ENCODE assay signal across 1 cellular context in the genomic region with DNA sequence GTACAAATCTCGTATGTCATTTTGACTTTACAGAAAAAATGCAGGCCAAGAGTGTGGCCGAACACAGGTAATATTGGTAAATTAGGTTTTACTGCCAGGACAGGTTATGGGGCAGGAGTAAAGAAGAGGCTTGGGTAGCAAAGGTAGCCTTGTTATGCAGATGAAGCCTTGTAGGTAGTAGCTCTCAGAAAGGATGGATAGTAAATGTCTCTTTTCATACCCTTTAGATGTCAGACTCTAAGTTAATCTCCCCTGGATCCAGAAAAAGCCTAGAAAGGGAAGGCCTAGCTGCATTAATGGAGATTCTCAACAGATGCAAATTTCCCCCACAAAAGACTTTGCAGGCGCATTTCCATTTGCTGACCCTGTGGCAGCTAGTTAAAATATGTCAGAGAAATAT.
TF ChIP-seq lines count a peak whose summit lies in the region.

No MANE protein-coding gene starts in this region.

TF ChIP-seq in WTC11, 78 proteins besides CTCF, POLR2A, EP300 and RAD21 (continued from another document):
- TF ChIP-seq, protein P1, sequence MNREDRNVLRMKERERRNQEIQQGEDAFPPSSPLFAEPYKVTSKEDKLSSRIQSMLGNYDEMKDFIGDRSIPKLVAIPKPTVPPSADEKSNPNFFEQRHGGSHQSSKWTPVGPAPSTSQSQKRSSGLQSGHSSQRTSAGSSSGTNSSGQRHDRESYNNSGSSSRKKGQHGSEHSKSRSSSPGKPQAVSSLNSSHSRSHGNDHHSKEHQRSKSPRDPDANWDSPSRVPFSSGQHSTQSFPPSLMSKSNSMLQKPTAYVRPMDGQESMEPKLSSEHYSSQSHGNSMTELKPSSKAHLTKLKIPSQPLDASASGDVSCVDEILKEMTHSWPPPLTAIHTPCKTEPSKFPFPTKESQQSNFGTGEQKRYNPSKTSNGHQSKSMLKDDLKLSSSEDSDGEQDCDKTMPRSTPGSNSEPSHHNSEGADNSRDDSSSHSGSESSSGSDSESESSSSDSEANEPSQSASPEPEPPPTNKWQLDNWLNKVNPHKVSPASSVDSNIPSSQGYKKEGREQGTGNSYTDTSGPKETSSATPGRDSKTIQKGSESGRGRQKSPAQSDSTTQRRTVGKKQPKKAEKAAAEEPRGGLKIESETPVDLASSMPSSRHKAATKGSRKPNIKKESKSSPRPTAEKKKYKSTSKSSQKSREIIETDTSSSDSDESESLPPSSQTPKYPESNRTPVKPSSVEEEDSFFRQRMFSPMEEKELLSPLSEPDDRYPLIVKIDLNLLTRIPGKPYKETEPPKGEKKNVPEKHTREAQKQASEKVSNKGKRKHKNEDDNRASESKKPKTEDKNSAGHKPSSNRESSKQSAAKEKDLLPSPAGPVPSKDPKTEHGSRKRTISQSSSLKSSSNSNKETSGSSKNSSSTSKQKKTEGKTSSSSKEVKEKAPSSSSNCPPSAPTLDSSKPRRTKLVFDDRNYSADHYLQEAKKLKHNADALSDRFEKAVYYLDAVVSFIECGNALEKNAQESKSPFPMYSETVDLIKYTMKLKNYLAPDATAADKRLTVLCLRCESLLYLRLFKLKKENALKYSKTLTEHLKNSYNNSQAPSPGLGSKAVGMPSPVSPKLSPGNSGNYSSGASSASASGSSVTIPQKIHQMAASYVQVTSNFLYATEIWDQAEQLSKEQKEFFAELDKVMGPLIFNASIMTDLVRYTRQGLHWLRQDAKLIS (CRISPR knock-in tag; IDR thresholded peaks at IDR 0.05; ENCODE audit: borderline replicate concordance): no peak
- TF ChIP-seq GRHL2 (CRISPR knock-in tag; IDR thresholded peaks at IDR 0.05; ENCODE audit: insufficient replicate concordance, severe bottlenecking) (no peak), NR3C1 (CRISPR knock-in tag; conservative IDR thresholded peaks at IDR 0.05; ENCODE audit: low read depth) (no peak), GABPB1 (CRISPR knock-in tag; IDR thresholded peaks at IDR 0.05) (no peak), KAT7 (CRISPR knock-in tag; IDR thresholded peaks at IDR 0.05; ENCODE audit: borderline replicate concordance) (no peak), TP53 (CRISPR knock-in tag; IDR thresholded peaks at IDR 0.05) (no peak), NFATC4 (CRISPR knock-in tag; IDR thresholded peaks at IDR 0.05) (no peak), EMX1 (CRISPR knock-in tag; IDR thresholded peaks at IDR 0.05) (no peak)
- TF ChIP-seq, protein P2, sequence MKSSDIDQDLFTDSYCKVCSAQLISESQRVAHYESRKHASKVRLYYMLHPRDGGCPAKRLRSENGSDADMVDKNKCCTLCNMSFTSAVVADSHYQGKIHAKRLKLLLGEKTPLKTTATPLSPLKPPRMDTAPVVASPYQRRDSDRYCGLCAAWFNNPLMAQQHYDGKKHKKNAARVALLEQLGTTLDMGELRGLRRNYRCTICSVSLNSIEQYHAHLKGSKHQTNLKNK (CRISPR knock-in tag; IDR thresholded peaks at IDR 0.05): no peak
- TF ChIP-seq, protein P3, sequence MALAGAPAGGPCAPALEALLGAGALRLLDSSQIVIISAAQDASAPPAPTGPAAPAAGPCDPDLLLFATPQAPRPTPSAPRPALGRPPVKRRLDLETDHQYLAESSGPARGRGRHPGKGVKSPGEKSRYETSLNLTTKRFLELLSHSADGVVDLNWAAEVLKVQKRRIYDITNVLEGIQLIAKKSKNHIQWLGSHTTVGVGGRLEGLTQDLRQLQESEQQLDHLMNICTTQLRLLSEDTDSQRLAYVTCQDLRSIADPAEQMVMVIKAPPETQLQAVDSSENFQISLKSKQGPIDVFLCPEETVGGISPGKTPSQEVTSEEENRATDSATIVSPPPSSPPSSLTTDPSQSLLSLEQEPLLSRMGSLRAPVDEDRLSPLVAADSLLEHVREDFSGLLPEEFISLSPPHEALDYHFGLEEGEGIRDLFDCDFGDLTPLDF (CRISPR knock-in tag; IDR thresholded peaks at IDR 0.05): no peak
- TF ChIP-seq, protein P4, sequence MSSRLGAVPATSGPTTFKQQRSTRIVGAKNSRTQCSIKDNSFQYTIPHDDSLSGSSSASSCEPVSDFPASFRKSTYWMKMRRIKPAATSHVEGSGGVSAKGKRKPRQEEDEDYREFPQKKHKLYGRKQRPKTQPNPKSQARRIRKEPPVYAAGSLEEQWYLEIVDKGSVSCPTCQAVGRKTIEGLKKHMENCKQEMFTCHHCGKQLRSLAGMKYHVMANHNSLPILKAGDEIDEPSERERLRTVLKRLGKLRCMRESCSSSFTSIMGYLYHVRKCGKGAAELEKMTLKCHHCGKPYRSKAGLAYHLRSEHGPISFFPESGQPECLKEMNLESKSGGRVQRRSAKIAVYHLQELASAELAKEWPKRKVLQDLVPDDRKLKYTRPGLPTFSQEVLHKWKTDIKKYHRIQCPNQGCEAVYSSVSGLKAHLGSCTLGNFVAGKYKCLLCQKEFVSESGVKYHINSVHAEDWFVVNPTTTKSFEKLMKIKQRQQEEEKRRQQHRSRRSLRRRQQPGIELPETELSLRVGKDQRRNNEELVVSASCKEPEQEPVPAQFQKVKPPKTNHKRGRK (CRISPR knock-in tag; IDR thresholded peaks at IDR 0.05; ENCODE audit: borderline replicate concordance): no peak
- TF ChIP-seq, protein P5, sequence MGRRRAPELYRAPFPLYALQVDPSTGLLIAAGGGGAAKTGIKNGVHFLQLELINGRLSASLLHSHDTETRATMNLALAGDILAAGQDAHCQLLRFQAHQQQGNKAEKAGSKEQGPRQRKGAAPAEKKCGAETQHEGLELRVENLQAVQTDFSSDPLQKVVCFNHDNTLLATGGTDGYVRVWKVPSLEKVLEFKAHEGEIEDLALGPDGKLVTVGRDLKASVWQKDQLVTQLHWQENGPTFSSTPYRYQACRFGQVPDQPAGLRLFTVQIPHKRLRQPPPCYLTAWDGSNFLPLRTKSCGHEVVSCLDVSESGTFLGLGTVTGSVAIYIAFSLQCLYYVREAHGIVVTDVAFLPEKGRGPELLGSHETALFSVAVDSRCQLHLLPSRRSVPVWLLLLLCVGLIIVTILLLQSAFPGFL (CRISPR knock-in tag; IDR thresholded peaks at IDR 0.05; ENCODE audit: borderline replicate concordance): no peak
- TF ChIP-seq, protein P6, sequence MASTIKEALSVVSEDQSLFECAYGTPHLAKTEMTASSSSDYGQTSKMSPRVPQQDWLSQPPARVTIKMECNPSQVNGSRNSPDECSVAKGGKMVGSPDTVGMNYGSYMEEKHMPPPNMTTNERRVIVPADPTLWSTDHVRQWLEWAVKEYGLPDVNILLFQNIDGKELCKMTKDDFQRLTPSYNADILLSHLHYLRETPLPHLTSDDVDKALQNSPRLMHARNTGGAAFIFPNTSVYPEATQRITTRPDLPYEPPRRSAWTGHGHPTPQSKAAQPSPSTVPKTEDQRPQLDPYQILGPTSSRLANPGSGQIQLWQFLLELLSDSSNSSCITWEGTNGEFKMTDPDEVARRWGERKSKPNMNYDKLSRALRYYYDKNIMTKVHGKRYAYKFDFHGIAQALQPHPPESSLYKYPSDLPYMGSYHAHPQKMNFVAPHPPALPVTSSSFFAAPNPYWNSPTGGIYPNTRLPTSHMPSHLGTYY (CRISPR knock-in tag; IDR thresholded peaks at IDR 0.05): no peak
